In the genomic region with DNA sequence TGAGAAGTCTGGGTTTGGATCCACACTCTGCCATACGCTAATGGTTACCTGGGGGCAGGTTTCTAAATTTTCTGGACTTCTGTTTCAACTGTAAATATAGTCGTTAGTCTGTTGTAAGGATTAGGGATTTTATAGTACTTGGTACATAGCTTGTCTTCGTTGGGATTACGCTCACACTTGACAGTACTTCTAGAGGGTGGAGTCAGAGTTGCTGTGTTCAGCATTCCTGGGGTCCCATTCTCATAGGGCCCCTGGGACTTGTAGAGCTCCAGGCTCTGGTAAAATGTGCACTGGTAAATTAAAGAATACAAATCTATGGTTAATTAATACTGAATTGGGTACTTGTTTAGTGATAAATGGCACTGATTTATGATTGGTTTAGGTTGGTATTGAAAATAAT, we compare ENCODE assay signal across 17 cellular contexts. TPM values are rescaled to one million over a fixed set of nuclear protein-coding genes. Genes with fewer than 3 reads are reported as not detected.
DNase-seq lines count a peak whose midpoint lies in the region; ATAC-seq and TF ChIP-seq lines count a peak whose summit lies in the region.
"Had no signal": no experiment of that assay in that cellular context is flagged by ENCODE, and none has a peak within 500 bp of the region (broad histone marks: within the 10 kb centered on the region; RNA-seq: fewer than 3 reads in every experiment).

No MANE protein-coding gene starts in this region.

- H3K36me3 ChIP-seq in WERI-Rb-1, result peaks cover 94% of the 10 kb centered on the region

- H3K27ac ChIP-seq in WERI-Rb-1, result peak overlapping the region; percentile 81

- peak overlapping the region; percentile 41 for H3K27ac Mint-ChIP-seq in activated naive CD8-positive, alpha-beta T cell
- H3K27ac Mint-ChIP-seq in activated naive CD8-positive, alpha-beta T cell treated with anti-CD3 and anti-CD28 coated beads, Interleukin-2, amount 50 U/mL, for 24 hours, result no peak overlapping the region
- H3K27ac Mint-ChIP-seq: CD4-positive, alpha-beta T cell; GM23338; H9 had no signal

- no peaks in the 10 kb centered on the region for H3K9me3 ChIP-seq in WERI-Rb-1 (ENCODE audit: severe bottlenecking)
- H3K9me3 ChIP-seq: BE2C had no signal

- peaks cover 8% of the 10 kb centered on the region for H3K4me1 Mint-ChIP-seq in activated naive CD8-positive, alpha-beta T cell (ENCODE audit: low read depth)
- peaks cover 15% of the 10 kb centered on the region for H3K4me1 Mint-ChIP-seq in activated naive CD8-positive, alpha-beta T cell treated with anti-CD3 and anti-CD28 coated beads, Interleukin-2, amount 50 U/mL, for 24 hours
- H3K4me1 Mint-ChIP-seq: GM23338, H9, IgD-negative memory B cell had no signal

- ATAC-seq in activated naive CD8-positive, alpha-beta T cell treated with anti-CD3 and anti-CD28 coated beads, Interleukin-2, amount 50 U/mL, for 24 hours, result no peak
- ATAC-seq in Right ventricle myocardium superior (ENCODE audit: poor library complexity), result no peak
- ATAC-seq: GM23338, HepG2 had no signal

- H3K36me3 Mint-ChIP-seq in activated naive CD8-positive, alpha-beta T cell, result peaks cover 7% of the 10 kb centered on the region
- peaks cover 64% of the 10 kb centered on the region for H3K36me3 Mint-ChIP-seq in activated naive CD8-positive, alpha-beta T cell treated with anti-CD3 and anti-CD28 coated beads, Interleukin-2, amount 50 U/mL, for 24 hours (ENCODE audit: low read depth)

- H3K27me3 ChIP-seq in WERI-Rb-1 (ENCODE audit: insufficient read depth, low read depth, severe bottlenecking), result no peaks in the 10 kb centered on the region
- H3K27me3 ChIP-seq: BE2C had no signal

- H3K9me3 Mint-ChIP-seq in activated naive CD8-positive, alpha-beta T cell (ENCODE audit: low read depth), result no peaks in the 10 kb centered on the region
- H3K9me3 Mint-ChIP-seq in activated naive CD8-positive, alpha-beta T cell treated with anti-CD3 and anti-CD28 coated beads, Interleukin-2, amount 50 U/mL, for 24 hours, result no peaks in the 10 kb centered on the region
- H3K9me3 Mint-ChIP-seq: CD4-positive, alpha-beta T cell; GM23338; H9; IgD-negative memory B cell had no signal

- DNase-seq in activated naive CD8-positive, alpha-beta T cell treated with anti-CD3 and anti-CD28 coated beads, Interleukin-2, amount 50 U/mL, for 24 hours, result no peak
- DNase-seq in DMS79 treated with DMSO at 0.1 percent for 48 hours (lab: John Stamatoyannopoulos, UW), result peak; percentile 99
- no peak for DNase-seq in WERI-Rb-1
- DNase-seq in COLO668 (lab: John Stamatoyannopoulos, UW; ENCODE audit: unreplicated experiment), result no peak
- no peak for DNase-seq in activated CD4-positive, alpha-beta T cell treated with anti-CD3 and anti-CD28 coated beads for 1 hour
- no peak for DNase-seq in Right ventricle myocardium superior
- DNase-seq: ACHN; BE2C; CD4-positive, alpha-beta T cell; GF-D8; H9; KBM-7 had no signal

- no peak overlapping the region for H3K4me3 Mint-ChIP-seq in activated naive CD8-positive, alpha-beta T cell
- no peak overlapping the region for H3K4me3 Mint-ChIP-seq in activated naive CD8-positive, alpha-beta T cell treated with anti-CD3 and anti-CD28 coated beads, Interleukin-2, amount 50 U/mL, for 24 hours
- H3K4me3 Mint-ChIP-seq: CD4-positive, alpha-beta T cell; GM23338; H9; IgD-negative memory B cell had no signal

- no peak for TF ChIP-seq CTCF in WERI-Rb-1 (IDR thresholded peaks at IDR 0.05; ENCODE audit: low read depth, low read length)

- H3K27me3 Mint-ChIP-seq in activated naive CD8-positive, alpha-beta T cell, result no peaks in the 10 kb centered on the region
- H3K27me3 Mint-ChIP-seq in activated naive CD8-positive, alpha-beta T cell treated with anti-CD3 and anti-CD28 coated beads, Interleukin-2, amount 50 U/mL, for 24 hours, result no peaks in the 10 kb centered on the region
- H3K27me3 Mint-ChIP-seq: CD4-positive, alpha-beta T cell; IgD-negative memory B cell had no signal

- no peak overlapping the region for H3K4me3 ChIP-seq in WERI-Rb-1 (ENCODE audit: low read depth, low read length)
- H3K4me3 ChIP-seq: GM23338 had no signal

- intact Hi-C loops in Right ventricle myocardium superior (cut with DNase I), result no loop called here

RNA-seq across cellular contexts. Expression of a gene that starts 45.2 kb away (rescaled TPM):
- 29.3 TPM for total RNA-seq in Right ventricle myocardium superior

RNA-seq across cellular contexts. Expression of a gene that starts 52.8 kb away (rescaled TPM):
- total RNA-seq in Right ventricle myocardium superior, result not detected
- total RNA-seq: CD4-positive, alpha-beta T cell; Daoy; GM23338; H9; HepG2 had no signal
